ENCODE assay signal across 14 cellular contexts in the genomic region with DNA sequence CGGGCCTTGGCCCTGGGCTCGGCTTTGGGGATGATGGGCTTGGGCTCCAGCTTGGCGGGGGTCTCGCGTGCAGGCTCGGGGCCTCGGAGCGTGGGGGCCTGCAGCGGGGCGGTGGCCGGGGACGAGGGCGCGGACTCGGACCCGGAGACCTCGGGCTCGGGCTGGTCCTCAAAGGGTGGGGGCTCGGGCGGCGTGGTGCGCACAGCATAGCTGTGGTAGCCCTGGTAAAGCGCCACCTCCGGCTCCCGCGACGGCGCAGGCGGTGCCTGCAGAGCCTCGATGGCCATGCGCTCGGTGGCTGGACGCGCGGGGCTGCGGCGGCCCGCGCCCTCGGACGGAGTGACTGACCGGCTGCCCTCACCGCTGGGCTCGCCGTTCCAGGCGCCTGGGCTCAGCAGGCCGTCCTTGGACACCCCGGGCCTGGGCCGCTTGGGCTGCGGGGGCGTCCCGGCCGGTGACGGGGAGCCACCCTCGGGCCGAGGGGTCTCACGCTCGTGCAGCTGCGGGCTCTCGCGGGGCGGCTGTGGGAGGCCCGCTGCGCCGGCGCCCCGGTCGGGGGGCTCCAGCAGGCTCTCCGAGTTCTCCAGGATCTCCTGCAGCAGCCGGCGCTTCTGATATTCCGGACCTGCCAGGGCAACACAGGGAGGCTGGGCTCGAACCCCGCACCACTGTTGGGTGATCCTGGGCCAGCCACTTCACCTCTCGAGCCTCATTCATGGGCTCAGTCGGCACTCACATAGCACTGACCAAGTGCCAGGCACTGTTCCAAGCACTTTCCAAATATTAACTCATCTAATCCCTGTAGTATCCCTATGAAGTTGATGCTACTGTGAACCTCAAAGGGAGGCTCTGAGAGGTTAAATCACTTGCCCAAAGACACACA.
A peak's percentile ranks its signal among the peaks of the same experiment; 100 is the strongest.
DNase-seq lines count a peak whose midpoint lies in the region; FAIRE-seq and TF ChIP-seq lines count a peak whose summit lies in the region.
"Had no signal": no experiment of that assay in that cellular context is flagged by ENCODE, and none has a peak within 500 bp of the region (broad histone marks: within the 10 kb centered on the region; RNA-seq: fewer than 3 reads in every experiment).

No MANE protein-coding gene starts in this region.

- FAIRE-seq in endothelial cell of umbilical vein (lab: Jason Lieb, UNC) (no peak), frontal cortex (lab: Jason Lieb, UNC) (no peak)
- FAIRE-seq: bronchial epithelial cell had no signal

- no peaks in the 10 kb centered on the region for H3K9me1 ChIP-seq in endothelial cell of umbilical vein (replicated peaks; ENCODE audit: control insufficient read depth, extremely low read depth, insufficient read depth, low read length)

- 83% methylated on average over 6 of the region's 76 CpGs for WGBS in mammary epithelial cell (ENCODE audit: low coverage, missing lambda C conversion rate)

- TF ChIP-seq CTCF in mammary epithelial cell (conservative IDR thresholded peaks at IDR 0.05 in 1 of 2, IDR thresholded peaks at IDR 0.05 in 1 of 2; ENCODE audit: extremely low read depth in 1 of 2, insufficient read depth in 1 of 2, low read depth in 1 of 2, low read length in 2 of 2): no peak
- TF ChIP-seq CTCF in breast epithelium (IDR thresholded peaks at IDR 0.05): no peak
- no peak for TF ChIP-seq CTCF in endothelial cell of umbilical vein (IDR thresholded peaks at IDR 0.05; ENCODE audit: extremely low read depth in 1 of 2, insufficient read depth in 1 of 2, low read depth in 1 of 2, low read length in 2 of 2)
- TF ChIP-seq CTCF in nephron (IDR thresholded peaks at IDR 0.05; ENCODE audit: unreplicated experiment in 3 of 3): no peak
- no peak for TF ChIP-seq CTCF in tibial artery (IDR thresholded peaks at IDR 0.05)

- POLR2A ChIA-PET in endothelial cell of umbilical vein (lab: Charles Lee): interaction anchor here (1.1 kb wide), 1 partner anchor 74 kb away, joined by 4 read pairs; no protein-coding TSS in a partner anchor

- H2AFZ ChIP-seq in mammary epithelial cell (ENCODE audit: low read depth, low read length) (peak overlapping the region; percentile 25), endothelial cell of umbilical vein (ENCODE audit: low read depth, low read length) (no peak overlapping the region)

- DNase-seq in mammary epithelial cell (no peak), breast epithelium (ENCODE audit: low spot score in 2 of 2) (no peak), endothelial cell of umbilical vein (ENCODE audit: low read depth, low spot score) (no peak), tibial artery (no peak), NCI-H1105 treated with DMSO at 0.1 percent for 48 hours (lab: John Stamatoyannopoulos, UW) (no peak), frontal cortex (ENCODE audit: low spot score in 2 of 2) (no peak), hypothalamus (lab: John Stamatoyannopoulos, UW) (no peak)

- H3K36me3 Mint-ChIP-seq in nephron (ENCODE audit: low read depth): no peaks in the 10 kb centered on the region
- H3K36me3 Mint-ChIP-seq: activated naive CD8-positive, alpha-beta T cell; stimulated activated effector memory CD8-positive, alpha-beta T cell treated with anti-CD3 and anti-CD28 coated beads, Interleukin-12 subunit alpha, Interleukin-12 subunit beta, amount 100 ng/mL, for 72 hours had no signal

- dilution Hi-C loops in mammary epithelial cell (cut with HindIII; ENCODE audit: low sequenced_read_pairs) (no loop called here), endothelial cell of umbilical vein (cut with MboI; ENCODE audit: extremely low pct_ligation_motif_present, low sequenced_read_pairs) (no loop called here)

- H3K9me3 ChIP-seq in mammary epithelial cell (replicated peaks; ENCODE audit: insufficient read depth, low read length): no peaks in the 10 kb centered on the region
- H3K9me3 ChIP-seq in breast epithelium: no peaks in the 10 kb centered on the region
- no peaks in the 10 kb centered on the region for H3K9me3 ChIP-seq in endothelial cell of umbilical vein (replicated peaks; ENCODE audit: control insufficient read depth, insufficient read depth, low read length)
- no peaks in the 10 kb centered on the region for H3K9me3 ChIP-seq in tibial artery
- H3K9me3 ChIP-seq: uterus had no signal

- no peak overlapping the region for H3K4me3 ChIP-seq in mammary epithelial cell (replicated peaks in 1 of 3; ENCODE audit: insufficient read depth in 1 of 3, low read depth in 2 of 3, low read length in 3 of 3)
- no peak overlapping the region for H3K4me3 ChIP-seq in breast epithelium
- no peak overlapping the region for H3K4me3 ChIP-seq in endothelial cell of umbilical vein (replicated peaks in 1 of 3; ENCODE audit: insufficient read depth in 1 of 3, low read depth in 1 of 3, low read length in 3 of 3)
- H3K4me3 ChIP-seq in tibial artery: no peak overlapping the region
- H3K4me3 ChIP-seq: SK-N-MC, uterus had no signal

- peaks cover 11% of the 10 kb centered on the region for H3K4me1 ChIP-seq in mammary epithelial cell (ENCODE audit: insufficient read depth, low read length)
- no peaks in the 10 kb centered on the region for H3K4me1 ChIP-seq in breast epithelium
- H3K4me1 ChIP-seq in endothelial cell of umbilical vein (ENCODE audit: control insufficient read depth, extremely low read depth, insufficient read depth, low read length): no peaks in the 10 kb centered on the region
- peaks cover 0 to 85% (median 28%) of the 10 kb centered on the region in 4 donors for H3K4me1 ChIP-seq in tibial artery
- H3K4me1 ChIP-seq: uterus had no signal

- no TSS peak for BruUV-seq in mammary epithelial cell (replicated peaks; lab: Mats Ljungman, UMichigan)
- no TSS peak for BruUV-seq in endothelial cell of umbilical vein (replicated peaks; lab: Mats Ljungman, UMichigan)

- H3K9ac ChIP-seq in mammary epithelial cell (ENCODE audit: insufficient read depth, low read length): no peak overlapping the region
- H3K9ac ChIP-seq in endothelial cell of umbilical vein (replicated peaks; ENCODE audit: extremely low read depth, insufficient read depth, low read length): no peak overlapping the region

- H4K20me1 ChIP-seq in mammary epithelial cell (ENCODE audit: insufficient read depth, low read length) (no peaks in the 10 kb centered on the region), endothelial cell of umbilical vein (replicated peaks; ENCODE audit: control insufficient read depth, extremely low read depth, insufficient read depth, low read length) (no peaks in the 10 kb centered on the region)

- in situ Hi-C loops in mammary epithelial cell (cut with MboI; ENCODE audit: low sequenced_read_pairs in 2 of 2): loop anchor here (5.0 to 25.0 kb wide), 3 partner anchors 71 to 199 kb away; a partner anchor contains a TSS

- peaks cover 45% of the 10 kb centered on the region for H3K4me1 Mint-ChIP-seq in nephron
- H3K4me1 Mint-ChIP-seq: stimulated activated effector memory CD8-positive, alpha-beta T cell treated with anti-CD3 and anti-CD28 coated beads, Interleukin-12 subunit alpha, Interleukin-12 subunit beta, amount 100 ng/mL, for 72 hours had no signal

- CTCF ChIA-PET in mammary epithelial cell (lab: Charles Lee; ENCODE audit: low non-redundant PET): interaction anchor here (0.6 to 2.4 kb wide), 6 partner anchors 21 to 624 kb away, joined by 3 to 26 read pairs (median 4); no protein-coding TSS in a partner anchor
- CTCF ChIA-PET in endothelial cell of umbilical vein (lab: Charles Lee): interaction anchor here (0.5 to 6.5 kb wide), 53 partner anchors 8 to 751 kb away, joined by 3 to 423 read pairs (median 4); a partner anchor contains a TSS

- H3K27me3 ChIP-seq in mammary epithelial cell (ENCODE audit: insufficient read depth, low read length): no peaks in the 10 kb centered on the region
- peaks cover 0 to 14% of the 10 kb centered on the region in 2 donors for H3K27me3 ChIP-seq in breast epithelium
- peaks cover 6 to 11% of the 10 kb centered on the region in 2 experiments for H3K27me3 ChIP-seq in endothelial cell of umbilical vein (ENCODE audit: control insufficient read depth in 2 of 2, insufficient read depth in 2 of 2, low read length in 2 of 2)
- no peaks in the 10 kb centered on the region for H3K27me3 ChIP-seq in tibial artery
- H3K27me3 ChIP-seq: uterus had no signal

- no peak for TF ChIP-seq POLR2A in breast epithelium (IDR thresholded peaks at IDR 0.05)
- no peak for TF ChIP-seq POLR2A in endothelial cell of umbilical vein (IDR thresholded peaks at IDR 0.05; ENCODE audit: low read depth, low read length)

- no peaks in the 10 kb centered on the region for H3K9me3 Mint-ChIP-seq in nephron
- H3K9me3 Mint-ChIP-seq: activated T-cell treated with anti-CD3 and anti-CD28 coated beads, Interleukin-2, amount 50 U/mL, for 24 hours; stimulated activated effector memory CD8-positive, alpha-beta T cell treated with anti-CD3 and anti-CD28 coated beads, Interleukin-12 subunit alpha, Interleukin-12 subunit beta, amount 100 ng/mL, for 72 hours had no signal

- H3K27me3 Mint-ChIP-seq in nephron (ENCODE audit: low read depth): peaks cover 5% of the 10 kb centered on the region

- H3K27ac ChIP-seq in mammary epithelial cell (ENCODE audit: insufficient read depth, low read depth, low read length) (no peak overlapping the region), breast epithelium (no peak overlapping the region), endothelial cell of umbilical vein (ENCODE audit: insufficient read depth, low read depth, low read length) (no peak overlapping the region), tibial artery (peak overlapping the region; percentile 7 to 59)
- H3K27ac ChIP-seq: SK-N-MC had no signal

- no peaks in the 10 kb centered on the region for H3K36me3 ChIP-seq in mammary epithelial cell (ENCODE audit: insufficient read depth, low read length)
- no peaks in the 10 kb centered on the region for H3K36me3 ChIP-seq in breast epithelium
- H3K36me3 ChIP-seq in endothelial cell of umbilical vein (ENCODE audit: control insufficient read depth in 2 of 2, extremely low read depth in 1 of 2, insufficient read depth in 2 of 2, low read length in 2 of 2): no peaks in the 10 kb centered on the region
- H3K36me3 ChIP-seq in tibial artery: peaks cover 9 to 32% (median 10%) of the 10 kb centered on the region in 3 donors
- H3K36me3 ChIP-seq: uterus had no signal

- no peaks in the 10 kb centered on the region for H3K79me2 ChIP-seq in mammary epithelial cell (ENCODE audit: insufficient read depth, low read length)
- H3K79me2 ChIP-seq in endothelial cell of umbilical vein (ENCODE audit: control insufficient read depth, insufficient read depth, low read length): no peaks in the 10 kb centered on the region

- peak overlapping the region in 2 of 3 experiments; percentile 46 to 47 for H3K27ac Mint-ChIP-seq in nephron
- H3K27ac Mint-ChIP-seq: activated naive CD8-positive, alpha-beta T cell; activated T-cell treated with anti-CD3 and anti-CD28 coated beads, Interleukin-2, amount 50 U/mL, for 24 hours; stimulated activated effector memory CD8-positive, alpha-beta T cell treated with anti-CD3 and anti-CD28 coated beads, Interleukin-12 subunit alpha, Interleukin-12 subunit beta, amount 100 ng/mL, for 72 hours had no signal

- H3K4me2 ChIP-seq in mammary epithelial cell (ENCODE audit: insufficient read depth, low read depth, low read length) (no peak overlapping the region), endothelial cell of umbilical vein (ENCODE audit: insufficient read depth, low read length) (no peak overlapping the region)

- intact Hi-C loops in mammary epithelial cell (cut with micrococcal nuclease): loop anchor here (1.0 to 5.0 kb wide), 4 partner anchors 36 to 270 kb away; a partner anchor contains a TSS
- intact Hi-C loops in breast epithelium (cut with DNase I; ENCODE audit: low total_unique reads): no loop called here
- intact Hi-C loops in endothelial cell of umbilical vein (cut with micrococcal nuclease): loop anchor here (1.0 to 10.0 kb wide), 4 partner anchors 74 to 349 kb away; a partner anchor contains a TSS
- intact Hi-C loops in tibial artery (cut with DNase I; ENCODE audit: low total_unique reads): loop anchor here (2.0 to 5.0 kb wide), 2 partner anchors 75 to 196 kb away; a partner anchor contains a TSS

- H3K4me3 Mint-ChIP-seq in nephron: no peak overlapping the region
- H3K4me3 Mint-ChIP-seq: activated naive CD8-positive, alpha-beta T cell; activated T-cell treated with anti-CD3 and anti-CD28 coated beads, Interleukin-2, amount 50 U/mL, for 24 hours; stimulated activated effector memory CD8-positive, alpha-beta T cell treated with anti-CD3 and anti-CD28 coated beads, Interleukin-12 subunit alpha, Interleukin-12 subunit beta, amount 100 ng/mL, for 72 hours had no signal

Comparison
In these comparisons a context has a peak if more than half of its experiments do, and no peak if none do; other contexts are left out.
1. H3K27ac ChIP-seq: peak in tibial artery (2 of 2); none in mammary epithelial cell (single experiment), breast epithelium (0 of 2) and endothelial cell of umbilical vein (single experiment).